Comparison of ENCODE assay signal across 9 cellular contexts in the genomic region with DNA sequence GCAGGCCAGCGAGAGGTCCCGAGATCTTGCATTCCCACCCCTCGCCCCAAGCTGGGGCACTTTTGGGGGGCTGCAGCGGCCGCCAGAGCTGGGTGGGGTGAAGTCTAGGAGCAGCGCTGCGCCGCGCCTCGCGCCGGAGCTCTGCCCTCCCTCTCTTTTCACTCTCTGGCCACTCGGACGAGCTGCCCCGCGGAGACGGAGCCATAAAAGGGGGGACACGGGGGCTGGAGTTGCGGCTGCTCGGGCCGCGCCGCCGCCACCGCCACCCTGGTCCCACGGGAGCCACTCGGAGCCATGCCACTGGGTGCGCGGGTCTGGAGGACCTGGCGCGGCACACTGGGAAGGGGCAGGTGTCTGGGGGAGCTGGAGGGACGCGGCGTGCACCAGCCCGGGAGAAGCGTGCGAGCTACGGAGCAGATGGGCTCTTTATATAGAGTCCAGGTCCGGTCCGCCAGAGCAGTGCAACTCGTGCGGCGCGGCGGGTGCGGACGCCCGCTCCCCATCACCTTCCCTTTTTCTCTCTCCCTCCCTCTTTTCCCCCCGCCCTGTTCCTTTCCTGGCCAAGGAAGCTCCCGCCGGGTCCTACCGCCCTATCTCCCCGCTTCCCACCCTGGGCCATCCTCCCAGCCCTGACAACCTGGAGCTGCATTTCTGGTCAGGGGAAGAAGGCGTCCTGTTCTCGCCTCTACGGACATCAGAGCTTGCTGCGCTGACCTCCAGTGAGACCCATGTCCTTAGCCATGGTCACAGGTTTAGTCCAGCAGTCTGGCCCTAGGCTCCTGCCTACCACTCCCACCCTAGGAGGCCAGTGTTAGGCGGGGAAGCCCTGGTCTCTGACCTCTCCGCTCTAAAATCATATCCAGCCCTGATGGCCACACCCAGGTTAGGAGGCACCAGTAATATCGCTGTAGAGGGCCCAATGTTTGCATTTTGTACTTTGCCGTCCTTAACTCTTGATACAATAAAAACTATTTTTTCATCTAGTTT.
DNase-seq lines count a peak whose midpoint lies in the region; ATAC-seq and TF ChIP-seq lines count a peak whose summit lies in the region.
"Had no signal": no experiment of that assay in that cellular context is flagged by ENCODE, and none has a peak within 500 bp of the region (broad histone marks: within the 10 kb centered on the region; RNA-seq: fewer than 3 reads in every experiment).

No MANE protein-coding gene starts in this region.

- no peaks in the 10 kb centered on the region for H3K9me3 ChIP-seq in WERI-Rb-1 (ENCODE audit: severe bottlenecking)
- H3K9me3 ChIP-seq in MM.1S (replicated peaks; ENCODE audit: insufficient read depth, low read length) = no peaks in the 10 kb centered on the region

- H3K4me2 ChIP-seq in MM.1S (ENCODE audit: low read depth, low read length) = no peak overlapping the region

- H3K79me2 ChIP-seq in MM.1S (ENCODE audit: low read length) = no peaks in the 10 kb centered on the region

- H3K36me3 ChIP-seq in WERI-Rb-1 (no peaks in the 10 kb centered on the region), MM.1S (replicated peaks; ENCODE audit: insufficient read depth, low read length) (no peaks in the 10 kb centered on the region)

- peak overlapping the region; percentile 55 for H3K4me3 ChIP-seq in WERI-Rb-1 (ENCODE audit: low read depth, low read length)
- no peak overlapping the region for H3K4me3 ChIP-seq in MM.1S (ENCODE audit: low read length)

- no peak for ATAC-seq in GM18505 (IDR thresholded peaks at IDR 0.05; ENCODE audit: unreplicated experiment)

- no peaks in the 10 kb centered on the region for H3F3A ChIP-seq in MM.1S (ENCODE audit: insufficient read depth, low read length)

- no peaks in the 10 kb centered on the region for H3K4me1 ChIP-seq in MM.1S (ENCODE audit: low read length)

- no peaks in the 10 kb centered on the region for H3K9me2 ChIP-seq in MM.1S (replicated peaks; ENCODE audit: insufficient read depth, low read length)

- H3K27ac ChIP-seq in WERI-Rb-1 (no peak overlapping the region), MM.1S (ENCODE audit: low read length) (no peak overlapping the region)

- no peak for TF ChIP-seq POLR2A in GM18505 (IDR thresholded peaks at IDR 0.05; ENCODE audit: borderline replicate concordance, extremely low read depth, insufficient read depth, insufficient read length)

- no peak overlapping the region for H3K9ac ChIP-seq in MM.1S (ENCODE audit: low read length)

- no peaks in the 10 kb centered on the region for H4K20me1 ChIP-seq in MM.1S (ENCODE audit: insufficient read depth, low read length)

- H2AFZ ChIP-seq in MM.1S (ENCODE audit: low read length) = no peak overlapping the region

- H3K27me3 ChIP-seq in WERI-Rb-1 (ENCODE audit: insufficient read depth, low read depth, severe bottlenecking) = peaks cover 9% of the 10 kb centered on the region
- no peaks in the 10 kb centered on the region for H3K27me3 ChIP-seq in MM.1S (replicated peaks; ENCODE audit: insufficient read depth, low read length)

- TF ChIP-seq CTCF in WERI-Rb-1 (IDR thresholded peaks at IDR 0.05; ENCODE audit: low read depth, low read length) (no peak), MM.1S (IDR thresholded peaks at IDR 0.05; ENCODE audit: low read length) (no peak)

- DNase-seq in EL (peak; percentile 37), WERI-Rb-1 (peak; percentile 29), hepatic stellate cell (ENCODE audit: low spot score) (peak; percentile 29), retina (peak; percentile 87), DMS 273 (lab: John Stamatoyannopoulos, UW; ENCODE audit: unreplicated experiment) (no peak), MM.1S (no peak)
- DNase-seq in activated CD4-positive, alpha-beta T cell treated with anti-CD3 and anti-CD28 coated beads, Interleukin-2, amount 50 U/mL, for 4 hours = no peak
- DNase-seq: activated naive CD4-positive, alpha-beta T cell treated with anti-CD3 and anti-CD28 coated beads, Interleukin-2, amount 50 U/mL, for 16 hours had no signal

Comparison
In these comparisons a context has a peak if more than half of its experiments do, and no peak if none do; other contexts are left out.
1. DNase-seq: peak in EL (single experiment), WERI-Rb-1 (single experiment), hepatic stellate cell (single experiment) and retina (single experiment); none in DMS 273 (single experiment), activated CD4-positive, alpha-beta T cell treated with anti-CD3 and anti-CD28 coated beads, Interleukin-2, amount 50 U/mL, for 4 hours (0 of 2) and MM.1S (single experiment).